Comparison of ENCODE assay signal across 12 cellular contexts in genomic region chr11:35526370-35526792, GRCh38. TPM values are rescaled to one million over a fixed set of nuclear protein-coding genes. Genes with fewer than 3 reads are reported as not detected.
A peak's percentile ranks its signal among the peaks of the same experiment; 100 is the strongest.
DNase-seq lines count a peak whose midpoint lies in the region; ATAC-seq and TF ChIP-seq lines count a peak whose summit lies in the region.
"Had no signal": no experiment of that assay in that cellular context is flagged by ENCODE, and none has a peak within 500 bp of the region (broad histone marks: within the 10 kb centered on the region; RNA-seq: fewer than 3 reads in every experiment).

No MANE protein-coding gene starts in this region.

- no peak for TF ChIP-seq CTCF in mesothelial cell of epicardium (IDR thresholded peaks at IDR 0.05; ENCODE audit: unreplicated experiment)

- no peak for ATAC-seq in GM21390 (IDR thresholded peaks at IDR 0.05; ENCODE audit: unreplicated experiment)
- ATAC-seq in GM19023 (IDR thresholded peaks at IDR 0.05; ENCODE audit: unreplicated experiment) = no peak

- H3K4me1 Mint-ChIP-seq in mesothelial cell of epicardium = peaks cover 49% of the 10 kb centered on the region
- H3K4me1 Mint-ChIP-seq: stimulated activated effector memory CD8-positive, alpha-beta T cell treated with anti-CD3 and anti-CD28 coated beads, Interleukin-12 subunit alpha, Interleukin-12 subunit beta, amount 100 ng/mL, for 72 hours had no signal

- H3K9me3 Mint-ChIP-seq in mesothelial cell of epicardium = peaks cover 6% of the 10 kb centered on the region
- H3K9me3 Mint-ChIP-seq: activated naive CD4-positive, alpha-beta T cell treated with anti-CD3 and anti-CD28 coated beads for 36 hours; CD4-positive, alpha-beta memory T cell; stimulated activated effector memory CD8-positive, alpha-beta T cell treated with anti-CD3 and anti-CD28 coated beads, Interleukin-12 subunit alpha, Interleukin-12 subunit beta, amount 100 ng/mL, for 72 hours; T-cell had no signal

- peak overlapping the region; percentile 66 for H3K27ac Mint-ChIP-seq in mesothelial cell of epicardium
- H3K27ac Mint-ChIP-seq: activated naive CD4-positive, alpha-beta T cell treated with anti-CD3 and anti-CD28 coated beads for 36 hours; CD4-positive, alpha-beta memory T cell; stimulated activated effector memory CD8-positive, alpha-beta T cell treated with anti-CD3 and anti-CD28 coated beads, Interleukin-12 subunit alpha, Interleukin-12 subunit beta, amount 100 ng/mL, for 72 hours; T-cell had no signal

- H3K4me3 Mint-ChIP-seq in mesothelial cell of epicardium = peak overlapping the region; percentile 72
- H3K4me3 Mint-ChIP-seq: activated naive CD4-positive, alpha-beta T cell treated with anti-CD3 and anti-CD28 coated beads for 36 hours; stimulated activated effector memory CD8-positive, alpha-beta T cell treated with anti-CD3 and anti-CD28 coated beads, Interleukin-12 subunit alpha, Interleukin-12 subunit beta, amount 100 ng/mL, for 72 hours had no signal

- peaks cover 7% of the 10 kb centered on the region for H3K27me3 Mint-ChIP-seq in mesothelial cell of epicardium (ENCODE audit: low read depth)

- H3K36me3 Mint-ChIP-seq in mesothelial cell of epicardium = no peaks in the 10 kb centered on the region
- H3K36me3 Mint-ChIP-seq: CD4-positive, alpha-beta memory T cell; stimulated activated effector memory CD8-positive, alpha-beta T cell treated with anti-CD3 and anti-CD28 coated beads, Interleukin-12 subunit alpha, Interleukin-12 subunit beta, amount 100 ng/mL, for 72 hours; T-cell had no signal

- DNase-seq in Daoy (ENCODE audit: low read depth) (peak; percentile 58), HT-29 (ENCODE audit: low spot score) (peak; percentile 4), cerebellar cortex (ENCODE audit: low spot score) (peak; percentile 3), mesothelial cell of epicardium (ENCODE audit: low spot score in 2 of 2, unreplicated experiment in 2 of 2) (no peak)
- DNase-seq in stimulated activated CD4-positive, alpha-beta T cell treated with anti-CD3 and anti-CD28 coated beads, Interleukin-4, amount 100 ng/mL, for 24 hours = no peak
- DNase-seq in activated CD8-positive, alpha-beta memory T cell treated with anti-CD3 and anti-CD28 coated beads, Interleukin-2, amount 50 U/mL, for 4 hours = no peak
- DNase-seq: activated naive CD4-positive, alpha-beta T cell treated with anti-CD3 and anti-CD28 coated beads for 36 hours; CD4-positive, alpha-beta memory T cell; T-cell had no signal

RNA-seq across cellular contexts. Expression of gene PAMR1, which starts 1.0 kb away (rescaled TPM):
- 0.17 and 0.33 TPM in 2 replicates for total RNA-seq in Daoy (2014; rRNA removed; shearing (Covaris generic))
- not detected in 2 replicates for total RNA-seq in HT-29 (2014; rRNA removed; shearing (Covaris generic))
- total RNA-seq in mesothelial cell of epicardium = 38.3 to 44.8 TPM (median 43.5 TPM) in 3 replicates
- total RNA-seq: activated naive CD4-positive, alpha-beta T cell treated with anti-CD3 and anti-CD28 coated beads for 36 hours; CD4-positive, alpha-beta memory T cell had no signal

Comparison
In these comparisons a context has a peak if more than half of its experiments do, and no peak if none do; other contexts are left out.
1. DNase-seq: peak in Daoy (single experiment), HT-29 (single experiment) and cerebellar cortex (single experiment); none in mesothelial cell of epicardium (0 of 2), stimulated activated CD4-positive, alpha-beta T cell treated with anti-CD3 and anti-CD28 coated beads, Interleukin-4, amount 100 ng/mL, for 24 hours (single experiment) and activated CD8-positive, alpha-beta memory T cell treated with anti-CD3 and anti-CD28 coated beads, Interleukin-2, amount 50 U/mL, for 4 hours (single experiment).
2. RNA of gene PAMR1, which starts 1.0 kb away (total RNA-seq): 38.3 to 44.8 TPM in mesothelial cell of epicardium; 0.17 to 0.33 TPM in Daoy and not detected in HT-29; every median in the first group is over 10 times any median in the second.